In the genomic region with DNA sequence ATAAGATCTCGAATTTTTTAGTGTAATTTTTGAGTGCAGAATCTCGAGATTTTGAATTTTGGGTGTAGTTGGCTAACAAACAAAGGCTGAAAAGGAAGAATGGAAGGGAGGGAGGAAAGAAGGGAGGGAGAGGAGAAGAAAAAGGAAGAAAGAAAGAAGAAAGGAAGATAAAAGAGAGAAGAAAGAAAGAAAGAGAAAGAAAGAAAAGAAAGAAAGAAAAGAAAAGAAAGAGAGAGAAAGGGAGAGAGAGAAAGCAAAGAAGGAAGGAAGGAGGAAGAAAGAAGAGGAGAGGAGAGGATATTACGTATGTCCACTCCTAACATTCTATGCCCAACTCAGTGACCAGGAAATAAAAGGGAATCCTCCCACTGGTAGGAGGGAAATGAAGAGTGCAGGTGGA, we compare ENCODE assay signal across 27 cellular contexts.
"Had no signal": no experiment of that assay in that cellular context is flagged by ENCODE, and none has a peak within 500 bp of the region (broad histone marks: within the 10 kb centered on the region; RNA-seq: fewer than 3 reads in every experiment).

No MANE protein-coding gene starts in this region.

- H3K27me3 ChIP-seq: ovary, right lobe of liver, sigmoid colon, stomach, thyroid gland, tibial nerve, upper lobe of left lung, vagina had no signal

- ATAC-seq: psoas muscle; right cardiac atrium; right lobe of liver; stimulated activated naive B cell treated with anti-CD40 and anti-IgM and Interleukin-4, amounts not matched to agents 10 μg/mL and 1 μg/mL and 100 μg/mL, for 72 hours had no signal

- H3K79me2 ChIP-seq: parathyroid adenoma had no signal

- H3K4me3 ChIP-seq: neural progenitor cell, ovary, psoas muscle, right lobe of liver, sigmoid colon, stomach, thoracic aorta, thyroid gland, tibial nerve, upper lobe of left lung, vagina had no signal

- H3K9me3 ChIP-seq: ovary, psoas muscle, right lobe of liver, sigmoid colon, stomach, thoracic aorta, thyroid gland, tibial nerve, upper lobe of left lung, vagina had no signal

- H3K4me1 Mint-ChIP-seq: stimulated activated effector memory CD8-positive, alpha-beta T cell treated with anti-CD3 and anti-CD28 coated beads, Interleukin-12 subunit alpha, Interleukin-12 subunit beta, amount 100 ng/mL, for 72 hours; stimulated activated naive B cell treated with anti-CD40 and anti-IgM and Interleukin-4, amounts not matched to agents 10 μg/mL and 1 μg/mL and 100 μg/mL, for 72 hours had no signal

- DNase-seq: occipital lobe; ovary; psoas muscle; right cardiac atrium; right lobe of liver; sigmoid colon; small intestine; stimulated activated CD4-positive, alpha-beta T cell treated with anti-CD3 and anti-CD28 coated beads, Interleukin-15, amount 100 ng/mL, for 24 hours; stimulated activated CD4-positive, alpha-beta T cell treated with anti-CD3 and anti-CD28 coated beads, Interleukin-2, amount 100 ng/mL, for 24 hours; stimulated activated CD4-positive, alpha-beta T cell treated with anti-CD3 and anti-CD28 coated beads, Interleukin-2, amount 100 ng/mL, for 48 hours; stimulated activated CD4-positive, alpha-beta T cell treated with anti-CD3 and anti-CD28 coated beads, Interleukin-4, amount 100 ng/mL, for 24 hours; stimulated activated naive B cell treated with anti-CD40 and anti-IgM and Interleukin-4, amounts not matched to agents 10 μg/mL and 1 μg/mL and 100 μg/mL, for 72 hours; stimulated activated naive CD4-positive, alpha-beta T cell treated with Interleukin-2 at 50 U/mL for 16 hours; stomach; thyroid gland; trophoblast cell; upper lobe of left lung had no signal

- H2AFZ ChIP-seq: neural progenitor cell, parathyroid adenoma had no signal

- H3K27ac Mint-ChIP-seq: nephron; neural progenitor cell; progenitor cell of endocrine pancreas; stimulated activated effector memory CD8-positive, alpha-beta T cell treated with anti-CD3 and anti-CD28 coated beads, Interleukin-12 subunit alpha, Interleukin-12 subunit beta, amount 100 ng/mL, for 72 hours; stimulated activated naive B cell treated with anti-CD40 and anti-IgM and Interleukin-4, amounts not matched to agents 10 μg/mL and 1 μg/mL and 100 μg/mL, for 72 hours; stimulated activated naive CD8-positive, alpha-beta T cell treated with anti-CD3 and anti-CD28 coated beads, Interleukin-15, Interleukin-2, amounts not matched to agents 100 ng/mL and 50 ng/mL, for 24 hours had no signal

- H3K4me1 ChIP-seq: parathyroid adenoma, psoas muscle, right lobe of liver, sigmoid colon, stomach, tibial nerve, upper lobe of left lung, vagina had no signal

- H3K4me3 Mint-ChIP-seq: nephron; neural progenitor cell; stimulated activated effector memory CD8-positive, alpha-beta T cell treated with anti-CD3 and anti-CD28 coated beads, Interleukin-12 subunit alpha, Interleukin-12 subunit beta, amount 100 ng/mL, for 72 hours; stimulated activated naive B cell treated with anti-CD40 and anti-IgM and Interleukin-4, amounts not matched to agents 10 μg/mL and 1 μg/mL and 100 μg/mL, for 72 hours; stimulated activated naive CD8-positive, alpha-beta T cell treated with anti-CD3 and anti-CD28 coated beads, Interleukin-15, Interleukin-2, amounts not matched to agents 100 ng/mL and 50 ng/mL, for 24 hours had no signal

- H3K9ac ChIP-seq: neural progenitor cell, parathyroid adenoma had no signal

- H3K36me3 Mint-ChIP-seq: neural progenitor cell; stimulated activated effector memory CD8-positive, alpha-beta T cell treated with anti-CD3 and anti-CD28 coated beads, Interleukin-12 subunit alpha, Interleukin-12 subunit beta, amount 100 ng/mL, for 72 hours; stimulated activated naive B cell treated with anti-CD40 and anti-IgM and Interleukin-4, amounts not matched to agents 10 μg/mL and 1 μg/mL and 100 μg/mL, for 72 hours had no signal

- H3K36me3 ChIP-seq: neural progenitor cell, ovary, right lobe of liver, sigmoid colon, stomach, thoracic aorta, thyroid gland, tibial nerve, upper lobe of left lung, vagina had no signal

- H3K9me3 Mint-ChIP-seq: nephron; neural progenitor cell; stimulated activated effector memory CD8-positive, alpha-beta T cell treated with anti-CD3 and anti-CD28 coated beads, Interleukin-12 subunit alpha, Interleukin-12 subunit beta, amount 100 ng/mL, for 72 hours; stimulated activated naive B cell treated with anti-CD40 and anti-IgM and Interleukin-4, amounts not matched to agents 10 μg/mL and 1 μg/mL and 100 μg/mL, for 72 hours; stimulated activated naive CD8-positive, alpha-beta T cell treated with anti-CD3 and anti-CD28 coated beads, Interleukin-15, Interleukin-2, amounts not matched to agents 100 ng/mL and 50 ng/mL, for 24 hours had no signal

- H3K27ac ChIP-seq: neural progenitor cell, ovary, parathyroid adenoma, psoas muscle, right lobe of liver, sigmoid colon, stomach, thoracic aorta, thyroid gland, tibial nerve, upper lobe of left lung, vagina had no signal

- FAIRE-seq: small intestine, urothelium cell line had no signal

- H3K4me2 ChIP-seq: neural progenitor cell had no signal
